ENCODE assay signal across 19 cellular contexts in genomic region chr1:19946331-19946751, GRCh38. TPM values are rescaled to one million over a fixed set of nuclear protein-coding genes. Genes with fewer than 3 reads are reported as not detected.
DNase-seq lines count a peak whose midpoint lies in the region; ATAC-seq, FAIRE-seq and TF ChIP-seq lines count a peak whose summit lies in the region.
"Had no signal": no experiment of that assay in that cellular context is flagged by ENCODE, and none has a peak within 500 bp of the region (broad histone marks: within the 10 kb centered on the region; RNA-seq: fewer than 3 reads in every experiment).

No MANE protein-coding gene starts in this region.

- no peak overlapping the region for H2AFZ ChIP-seq in K562 (ENCODE audit: low read depth, low read length)
- H2AFZ ChIP-seq: GM23338 had no signal

- H3K27ac Mint-ChIP-seq in stimulated activated naive CD8-positive, alpha-beta T cell treated with anti-CD3 and anti-CD28 coated beads, Interleukin-15, Interleukin-2, amounts not matched to agents 100 ng/mL and 50 ng/mL, for 24 hours: peak overlapping the region; percentile 12
- H3K27ac Mint-ChIP-seq: CD4-positive, alpha-beta memory T cell; GM23338 had no signal

- peaks cover 29% of the 10 kb centered on the region for H3K27me3 Mint-ChIP-seq in stimulated activated naive CD8-positive, alpha-beta T cell treated with anti-CD3 and anti-CD28 coated beads, Interleukin-15, Interleukin-2, amounts not matched to agents 100 ng/mL and 50 ng/mL, for 24 hours

- CTCF ChIA-PET in K562 (lab: Yijun Ruan, JAX; ENCODE audit: low intra/inter-chr PET ratio): no interaction called here

- FAIRE-seq in K562 (lab: Jason Lieb, UNC) (no peak), small intestine (lab: Jason Lieb, UNC) (no peak), GM12892 (lab: Jason Lieb, UNC) (no peak)
- FAIRE-seq: G401.6 had no signal

- POLR2A ChIA-PET in K562 (lab: Yijun Ruan, JAX): interaction anchor here (0.5 to 0.6 kb wide), 2 partner anchors 130 to 210 kb away, joined by 3 read pairs; no protein-coding TSS in a partner anchor

- no peaks in the 10 kb centered on the region for H3K9me1 ChIP-seq in K562 (ENCODE audit: control insufficient read depth, insufficient read depth, low read length)

- H3K9me3 Mint-ChIP-seq in stimulated activated naive CD8-positive, alpha-beta T cell treated with anti-CD3 and anti-CD28 coated beads, Interleukin-15, Interleukin-2, amounts not matched to agents 100 ng/mL and 50 ng/mL, for 24 hours: no peaks in the 10 kb centered on the region
- H3K9me3 Mint-ChIP-seq: CD4-positive, alpha-beta memory T cell had no signal

- H3K4me3 Mint-ChIP-seq in stimulated activated naive CD8-positive, alpha-beta T cell treated with anti-CD3 and anti-CD28 coated beads, Interleukin-15, Interleukin-2, amounts not matched to agents 100 ng/mL and 50 ng/mL, for 24 hours: no peak overlapping the region
- H3K4me3 Mint-ChIP-seq: CD4-positive, alpha-beta memory T cell; GM23338; H9 had no signal

- ATAC-seq in stimulated activated naive CD8-positive, alpha-beta T cell treated with anti-CD3 and anti-CD28 coated beads, Interleukin-15, Interleukin-2, amounts not matched to agents 100 U/mL and 50 U/mL, for 24 hours: no peak
- ATAC-seq in K562: no peak
- ATAC-seq: GM23338, HCT116 had no signal

- in situ Hi-C loops in K562 (cut with MboI): no loop called here

- H3K27me3 ChIP-seq in K562 (ENCODE audit: control insufficient read depth in 2 of 2, insufficient read depth in 2 of 2, low read length in 2 of 2) (peaks cover 8 to 23% of the 10 kb centered on the region in 2 experiments), small intestine (ENCODE audit: control insufficient read depth in 2 of 2, insufficient read depth in 2 of 2, low read length in 2 of 2) (no peaks in the 10 kb centered on the region)

- H3K4me2 ChIP-seq in K562 (ENCODE audit: insufficient read depth, low read length): no peak overlapping the region
- H3K4me2 ChIP-seq: GM23338 had no signal

- H3K27ac ChIP-seq in K562 (ENCODE audit: extremely low read depth, low read depth, low read length): no peak overlapping the region
- H3K27ac ChIP-seq in small intestine (ENCODE audit: low read depth in 1 of 2, low read length in 1 of 2): no peak overlapping the region

- H3K4me3 ChIP-seq in K562: no peak overlapping the region
- no peak overlapping the region for H3K4me3 ChIP-seq in small intestine (ENCODE audit: low read depth in 1 of 2, low read length in 2 of 2)
- H3K4me3 ChIP-seq: GM23338 had no signal

- H3K36me3 Mint-ChIP-seq in stimulated activated naive CD8-positive, alpha-beta T cell treated with anti-CD3 and anti-CD28 coated beads, Interleukin-15, Interleukin-2, amounts not matched to agents 100 ng/mL and 50 ng/mL, for 24 hours (ENCODE audit: low read depth): no peaks in the 10 kb centered on the region
- H3K36me3 Mint-ChIP-seq: CD4-positive, alpha-beta memory T cell had no signal

- TF ChIP-seq EP300 in K562 (IDR thresholded peaks at IDR 0.05; ENCODE audit: low read length): no peak

- H4K20me1 ChIP-seq in K562 (replicated peaks; ENCODE audit: control insufficient read depth, insufficient read depth, low read length): no peaks in the 10 kb centered on the region

- WGBS in K562 (ENCODE audit: insufficient coverage, low coverage, missing lambda C conversion rate): 2% methylated on average over 6 of the region's 6 CpGs
- 10 to 32% (median 29%) methylated on average over 6 of the region's 6 CpGs for WGBS in small intestine, 3 donors

- DNase-seq in stimulated activated naive CD8-positive, alpha-beta T cell treated with anti-CD3 and anti-CD28 coated beads, Interleukin-15, Interleukin-2, amounts not matched to agents 100 U/mL and 50 U/mL, for 24 hours: no peak
- no peak for DNase-seq in K562 (ENCODE audit: extremely low read depth in 1 of 4, low spot score in 3 of 4)
- peak; percentile 10 for DNase-seq in small intestine
- no peak for DNase-seq in UCSD-AML1 (lab: John Stamatoyannopoulos, UW; ENCODE audit: unreplicated experiment)
- DNase-seq in GM12892 (ENCODE audit: insufficient read length): no peak
- DNase-seq: C1 segment of cervical spinal cord; CD4-positive, alpha-beta memory T cell; COR-L47; DMS153; DND-41; H9 had no signal

- intact Hi-C loops in K562 (cut with micrococcal nuclease): no loop called here

- no peak overlapping the region for H3K9ac ChIP-seq in K562 (ENCODE audit: insufficient read depth in 1 of 2, low read depth in 2 of 2, low read length in 2 of 2)

- H3K4me1 ChIP-seq in K562 (replicated peaks in 1 of 2; ENCODE audit: control insufficient read depth in 2 of 2, insufficient read depth in 2 of 2, low read length in 2 of 2): no peaks in the 10 kb centered on the region
- no peaks in the 10 kb centered on the region for H3K4me1 ChIP-seq in small intestine (ENCODE audit: control insufficient read depth in 2 of 2, insufficient read depth in 1 of 2, low read depth in 1 of 2, low read length in 1 of 2)

- H3K36me3 ChIP-seq in K562 (ENCODE audit: control insufficient read depth, insufficient read depth, low read length) (no peaks in the 10 kb centered on the region), small intestine (ENCODE audit: control insufficient read depth in 2 of 2, insufficient read depth in 2 of 2, low read length in 2 of 2) (no peaks in the 10 kb centered on the region)

- no peaks in the 10 kb centered on the region for H3K79me2 ChIP-seq in K562 (ENCODE audit: control insufficient read depth, insufficient read depth, low read length)

- BruUV-seq in K562 (replicated peaks; lab: Mats Ljungman, UMichigan): no TSS peak

- TF ChIP-seq CTCF in K562 (IDR thresholded peaks at IDR 0.05 in 2 of 3, conservative IDR thresholded peaks at IDR 0.05 in 1 of 3; ENCODE audit: insufficient read depth in 2 of 3, low read depth in 1 of 3, low read length in 3 of 3): no peak

- TF ChIP-seq RAD21 in K562 (CRISPR knock-in tag; conservative IDR thresholded peaks at IDR 0.05 in 1 of 2, IDR thresholded peaks at IDR 0.05 in 1 of 2): no peak

- H3K9me3 ChIP-seq in K562 (replicated peaks; ENCODE audit: control insufficient read depth, insufficient read depth, low read depth, low read length): no peaks in the 10 kb centered on the region
- no peaks in the 10 kb centered on the region for H3K9me3 ChIP-seq in small intestine (ENCODE audit: control insufficient read depth, low read depth)

- TF ChIP-seq POLR2A in K562 (conservative IDR thresholded peaks at IDR 0.05): no peak
- no peak for TF ChIP-seq POLR2A in GM12892 (IDR thresholded peaks at IDR 0.05; ENCODE audit: low read depth, low read length)

- H3K4me1 Mint-ChIP-seq in stimulated activated naive CD8-positive, alpha-beta T cell treated with anti-CD3 and anti-CD28 coated beads, Interleukin-15, Interleukin-2, amounts not matched to agents 100 ng/mL and 50 ng/mL, for 24 hours (ENCODE audit: low read depth): peaks cover 9% of the 10 kb centered on the region
- H3K4me1 Mint-ChIP-seq: CD4-positive, alpha-beta memory T cell had no signal

RNA-seq across cellular contexts. Expression of gene PLA2G2E, which starts 22.9 kb away (rescaled TPM):
- total RNA-seq in K562 (2011; cell fraction: chromatin; rRNA removed; ENCODE audit: low replicate concordance): not detected in 2 replicates
- not detected in 2 replicates for total RNA-seq in K562 (2011; cell fraction: nucleolus; rRNA removed)
- not detected in 2 replicates for total RNA-seq in K562 (2011; cell fraction: nucleoplasm; rRNA removed)
- total RNA-seq in K562 (2014; rRNA removed) (not detected in 2 replicates), K562 (2014; rRNA removed; fragmentation: Illumina TruSeq; extraction: Trizol) (not detected in 2 replicates), K562 (2015; rRNA removed; fragmentation: Illumina TruSeq; extraction: Trizol) (not detected in 2 replicates), K562 (2021) (not detected in 2 replicates)
- polyA plus RNA-seq in K562 (2011; rRNA removed) (not detected in 2 replicates), K562 (2014; fragmentation: Illumina TruSeq; extraction: Trizol) (not detected in 2 replicates), K562 (2014; fragmentation: Nextera tagmentation; extraction: Ambion mirVana) (not detected), K562 (2014; rRNA removed) (not detected in 2 replicates), small intestine (not detected)
- not detected in 2 replicates for polyA plus RNA-seq in K562 (2011; cell fraction: cytosol; rRNA removed)
- not detected in 2 replicates for polyA plus RNA-seq in K562 (2011; cell fraction: nucleus; rRNA removed)
- not detected in 2 replicates for polyA plus RNA-seq in K562 (2012)
- not detected in 2 replicates for polyA minus RNA-seq in K562 (2011; rRNA and poly(A)+ RNA removed)
- not detected in 2 replicates for polyA minus RNA-seq in K562 (2011; cell fraction: cytosol; rRNA and poly(A)+ RNA removed)
- polyA minus RNA-seq in K562 (2011; cell fraction: nucleus; rRNA and poly(A)+ RNA removed): not detected in 2 replicates
- not detected for polyA plus RNA-seq in GM12892 (2012; ENCODE audit: missing spikeins)
- total RNA-seq: A172; A673; CD4-positive, alpha-beta memory T cell; GM23338; H4; H9 had no signal
- polyA plus RNA-seq: BJ; CD4-positive, alpha-beta memory T cell; GM23338 had no signal

RNA-seq across cellular contexts. Expression of gene PLA2G2A, which starts 33.1 kb away (rescaled TPM):
- not detected in 2 replicates for total RNA-seq in K562 (2011; cell fraction: chromatin; rRNA removed; ENCODE audit: low replicate concordance)
- total RNA-seq in K562 (2011; cell fraction: nucleolus; rRNA removed): not detected in 2 replicates
- not detected in 2 replicates for total RNA-seq in K562 (2011; cell fraction: nucleoplasm; rRNA removed)
- not detected in 2 replicates for total RNA-seq in K562 (2014; rRNA removed)
- total RNA-seq in K562 (2014; rRNA removed; fragmentation: Illumina TruSeq; extraction: Trizol): not detected in 2 replicates
- not detected in 2 replicates for total RNA-seq in K562 (2015; rRNA removed; fragmentation: Illumina TruSeq; extraction: Trizol)
- 0.18 TPM in 1 of 2 replicates, not detected in the other for total RNA-seq in K562 (2021)
- not detected in 2 replicates for polyA plus RNA-seq in K562 (2011; rRNA removed)
- not detected in 2 replicates for polyA plus RNA-seq in K562 (2011; cell fraction: cytosol; rRNA removed)
- not detected in 2 replicates for polyA plus RNA-seq in K562 (2011; cell fraction: nucleus; rRNA removed)
- 0.10 TPM in 1 of 2 replicates, not detected in the other for polyA plus RNA-seq in K562 (2012)
- not detected in 2 replicates for polyA plus RNA-seq in K562 (2014; fragmentation: Illumina TruSeq; extraction: Trizol)
- not detected for polyA plus RNA-seq in K562 (2014; fragmentation: Nextera tagmentation; extraction: Ambion mirVana)
- polyA plus RNA-seq in K562 (2014; rRNA removed): not detected in 2 replicates
- not detected in 2 replicates for polyA minus RNA-seq in K562 (2011; rRNA and poly(A)+ RNA removed)
- polyA minus RNA-seq in K562 (2011; cell fraction: cytosol; rRNA and poly(A)+ RNA removed): not detected in 2 replicates
- polyA minus RNA-seq in K562 (2011; cell fraction: nucleus; rRNA and poly(A)+ RNA removed): not detected in 2 replicates
- 1,000 to 10,000 TPM in 1 of 3 donors, 100 to 1,000 TPM in 1, 10 to 100 TPM in 1; 83.6 to 1,925 (median 166) TPM for polyA plus RNA-seq in small intestine
- not detected for polyA plus RNA-seq in GM12892 (2012; ENCODE audit: missing spikeins)
- total RNA-seq: A172; A673; CD4-positive, alpha-beta memory T cell; GM23338; H4 had no signal
- polyA plus RNA-seq: BJ; CD4-positive, alpha-beta memory T cell had no signal

Comparison
In these comparisons a context has a peak if more than half of its experiments do, and no peak if none do; other contexts are left out.
1. RNA of gene PLA2G2A, which starts 33.1 kb away (polyA plus RNA-seq): 83.6 to 1,925 TPM in small intestine; 0.10 TPM in K562; every median in the first group is over 10 times any median in the second.